ENCODE assay signal across 9 cellular contexts in the genomic region with DNA sequence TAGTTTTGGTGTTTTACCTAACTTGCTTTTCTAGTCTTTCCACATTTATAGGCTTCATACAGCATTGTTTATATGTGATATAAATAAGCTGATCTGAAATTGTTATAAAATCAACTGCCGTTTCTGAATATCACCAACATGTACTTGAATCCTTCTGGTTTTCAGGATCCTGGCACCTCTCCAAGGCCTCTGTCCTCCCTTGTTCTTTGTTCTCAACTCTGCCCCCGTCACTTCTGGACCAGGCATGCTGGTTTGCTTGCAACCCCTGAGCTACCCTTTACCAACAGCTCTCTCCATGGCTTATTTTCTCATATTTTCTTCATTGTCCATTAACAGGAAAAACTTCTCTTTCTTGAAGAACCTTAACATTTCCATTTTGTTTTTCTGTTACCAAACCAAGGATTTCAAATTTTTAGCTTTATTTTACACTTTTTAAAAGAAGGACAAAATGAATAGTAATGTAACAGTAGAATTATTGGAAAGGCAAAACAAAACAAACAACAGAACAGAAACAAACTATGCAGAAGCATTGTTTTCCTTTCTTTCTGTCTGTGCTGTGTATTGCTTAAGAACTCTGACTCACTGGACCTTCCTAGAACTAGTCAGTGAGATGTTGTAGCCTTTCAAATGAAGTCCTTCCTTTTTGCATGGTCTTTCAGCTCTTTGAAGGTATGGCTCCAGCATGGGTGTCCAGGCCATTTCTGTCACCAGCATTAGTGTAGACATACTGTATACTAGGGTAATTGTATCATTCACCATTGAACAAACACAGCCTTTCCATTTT. TPM values are rescaled to one million over a fixed set of nuclear protein-coding genes. Genes with fewer than 3 reads are reported as not detected.
DNase-seq lines count a peak whose midpoint lies in the region; ATAC-seq and TF ChIP-seq lines count a peak whose summit lies in the region.
"Had no signal": no experiment of that assay in that cellular context is flagged by ENCODE, and none has a peak within 500 bp of the region (broad histone marks: within the 10 kb centered on the region; RNA-seq: fewer than 3 reads in every experiment).

No MANE protein-coding gene starts in this region.

- no peak overlapping the region for H3K9ac ChIP-seq in subcutaneous abdominal adipose tissue (ENCODE audit: low read length in 5 of 5)
- H3K9ac ChIP-seq: parathyroid adenoma had no signal

- H3K4me3 ChIP-seq in fibroblast of pulmonary artery (replicated peaks; ENCODE audit: low read depth, low read length) = peak overlapping the region; percentile 21
- H3K4me3 ChIP-seq in subcutaneous abdominal adipose tissue (ENCODE audit: low read depth in 1 of 5, low read length in 5 of 5) = peak overlapping the region in 2 of 5 donors; percentile 17 to 29
- no peak overlapping the region for H3K4me3 ChIP-seq in aorta (ENCODE audit: low read length in 2 of 2)

- WGBS in aorta, 2 donors = 55 to 59% methylated on average over 2 of the region's 2 CpGs

- no peak for TF ChIP-seq CTCF in fibroblast of pulmonary artery (IDR thresholded peaks at IDR 0.05; ENCODE audit: low read length, missing control alignments)

- H3K36me3 ChIP-seq in subcutaneous abdominal adipose tissue (ENCODE audit: control insufficient read depth in 5 of 5, insufficient read depth in 5 of 5, low read length in 5 of 5) (no peaks in the 10 kb centered on the region), aorta (ENCODE audit: control insufficient read depth in 1 of 2, insufficient read depth in 2 of 2, low read length in 1 of 2) (no peaks in the 10 kb centered on the region)

- H3K27ac ChIP-seq in subcutaneous abdominal adipose tissue (ENCODE audit: low read depth, low read length) = peak overlapping the region; percentile 3
- H3K27ac ChIP-seq in aorta (ENCODE audit: low read depth in 1 of 2, low read length in 2 of 2) = no peak overlapping the region
- H3K27ac ChIP-seq: parathyroid adenoma had no signal

- no peaks in the 10 kb centered on the region for H3K27me3 ChIP-seq in subcutaneous abdominal adipose tissue (ENCODE audit: control insufficient read depth in 5 of 5, insufficient read depth in 4 of 5, low read length in 5 of 5)
- H3K27me3 ChIP-seq in aorta (ENCODE audit: control insufficient read depth in 1 of 2, insufficient read depth in 2 of 2, low read length in 1 of 2) = no peaks in the 10 kb centered on the region

- DNase-seq in NCI-H2081 (lab: John Stamatoyannopoulos, UW) (peak; percentile 6 to 45), NCI-H2081 treated with DMSO at 0.1 percent for 48 hours (lab: John Stamatoyannopoulos, UW) (no peak), NCI-H748 (lab: John Stamatoyannopoulos, UW; ENCODE audit: unreplicated experiment) (peak; percentile 88), fibroblast of pulmonary artery (ENCODE audit: low read depth) (peak; percentile 91), aorta (no peak)
- DNase-seq in activated CD4-positive, CD25-positive, alpha-beta regulatory T cell (lab: John Stamatoyannopoulos, UW) = no peak

- H3K4me1 ChIP-seq in subcutaneous abdominal adipose tissue (ENCODE audit: control insufficient read depth in 5 of 5, insufficient read depth in 5 of 5, low read length in 5 of 5) (peaks cover 0 to 15% (median 7%) of the 10 kb centered on the region in 5 donors), aorta (ENCODE audit: control insufficient read depth in 1 of 2, insufficient read depth in 2 of 2, low read length in 2 of 2) (no peaks in the 10 kb centered on the region)
- H3K4me1 ChIP-seq: parathyroid adenoma had no signal

- intact Hi-C loops in aorta (cut with DNase I) = no loop called here

- ATAC-seq in GM18502 (IDR thresholded peaks at IDR 0.05; ENCODE audit: poor library complexity, unreplicated experiment) (no peak), aorta (ENCODE audit: low FRiP score) (no peak)

- H3K9me3 ChIP-seq in subcutaneous abdominal adipose tissue (ENCODE audit: control insufficient read depth in 5 of 5, low read length in 5 of 5) (no peaks in the 10 kb centered on the region), aorta (ENCODE audit: control insufficient read depth, low read length) (no peaks in the 10 kb centered on the region)

RNA-seq across cellular contexts. Expression of a gene that starts 44.8 kb away (rescaled TPM):
- 1 to 10 TPM; 1.5 to 1.8 TPM for total RNA-seq in aorta
- polyA plus RNA-seq in aorta = under 1 TPM; 0.05 to 0.88 TPM

Comparison
In these comparisons a context has a peak if more than half of its experiments do, and no peak if none do; other contexts are left out.
1. DNase-seq: peak in NCI-H2081 (2 of 2), NCI-H748 (single experiment) and fibroblast of pulmonary artery (single experiment); none in NCI-H2081 treated with DMSO at 0.1 percent for 48 hours (single experiment), activated CD4-positive, CD25-positive, alpha-beta regulatory T cell (0 of 4) and aorta (0 of 2).